ENCODE assay signal across 9 cellular contexts in the genomic region with DNA sequence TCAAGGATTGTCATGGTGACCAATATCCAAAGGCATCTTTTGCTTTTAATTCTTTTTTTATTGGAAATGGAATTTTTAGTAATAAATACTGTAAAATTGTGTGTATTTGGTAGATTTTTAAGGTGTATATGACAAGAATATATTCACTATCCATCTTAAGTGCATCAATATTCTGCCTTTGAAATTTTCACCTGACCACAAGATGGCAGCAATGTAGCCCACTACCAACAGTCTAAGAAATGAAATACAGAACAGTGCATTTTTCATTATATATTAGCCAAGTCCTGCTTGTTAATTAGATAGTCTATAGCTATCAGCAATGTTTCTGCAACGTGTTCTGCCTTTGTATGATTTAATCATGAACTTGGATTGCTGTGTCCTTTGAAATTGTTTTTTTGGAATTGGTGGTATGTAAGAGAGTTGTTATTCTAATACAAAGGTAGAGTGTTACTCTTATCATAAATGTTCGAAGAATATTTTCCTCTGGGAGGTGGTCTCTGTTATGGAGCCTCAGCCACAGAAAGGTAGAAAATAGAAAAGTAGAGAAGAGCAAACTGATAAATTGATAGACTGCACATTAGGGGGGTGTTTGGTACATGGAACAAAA. TPM values are rescaled to one million over a fixed set of nuclear protein-coding genes. Genes with fewer than 3 reads are reported as not detected.
DNase-seq lines count a peak whose midpoint lies in the region; ATAC-seq and TF ChIP-seq lines count a peak whose summit lies in the region.
"Had no signal": no experiment of that assay in that cellular context is flagged by ENCODE, and none has a peak within 500 bp of the region (broad histone marks: within the 10 kb centered on the region; RNA-seq: fewer than 3 reads in every experiment).

No MANE protein-coding gene starts in this region.

- RAD21 ChIA-PET in HCT116 (lab: Charles Lee; ENCODE audit: low non-redundant PET in 1 of 2, low total read pairs in 2 of 2, uncharacterized antibody in 2 of 2, unreplicated experiment in 2 of 2), result no interaction called here

- H3K4me1 Mint-ChIP-seq in activated CD4-positive, alpha-beta T cell treated with anti-CD3 and anti-CD28 coated beads for 36 hours, result no peaks in the 10 kb centered on the region

- POLR2A ChIA-PET in activated CD4-positive, alpha-beta T cell treated with anti-CD3 and anti-CD28 coated beads for 36 hours (lab: Charles Lee), result no interaction called here
- POLR2A ChIA-PET in HCT116 (lab: Charles Lee), result no interaction called here

- H3K36me3 ChIP-seq in HCT116 (ENCODE audit: control insufficient read depth in 1 of 2, insufficient read depth in 2 of 2, low read length in 2 of 2) (no peaks in the 10 kb centered on the region), fibroblast of lung (ENCODE audit: control insufficient read depth, insufficient read depth, low read length) (no peaks in the 10 kb centered on the region), psoas muscle (ENCODE audit: insufficient read depth in 1 of 2, low read depth in 1 of 2) (no peaks in the 10 kb centered on the region)

- intact Hi-C loops in activated CD4-positive, alpha-beta T cell treated with anti-CD3 and anti-CD28 coated beads for 36 hours (cut with DNase I, micrococcal nuclease), result loop anchor here (1.0 to 5.0 kb wide), 3 partner anchors 87 to 292 kb away; no protein-coding TSS in a partner anchor
- intact Hi-C loops in HCT116 (cut with micrococcal nuclease) (loop anchor here (1.0 to 10.0 kb wide), 4 partner anchors 86 to 810 kb away; no protein-coding TSS in a partner anchor), psoas muscle (cut with DNase I) (loop anchor here (10.0 kb wide), 2 partner anchors 90 to 290 kb away; no protein-coding TSS in a partner anchor)

- H3K27me3 ChIP-seq in HCT116 (ENCODE audit: insufficient read depth, low read length), result no peaks in the 10 kb centered on the region
- no peaks in the 10 kb centered on the region for H3K27me3 ChIP-seq in fibroblast of lung (ENCODE audit: control insufficient read depth, insufficient read depth, low read length)
- no peaks in the 10 kb centered on the region for H3K27me3 ChIP-seq in psoas muscle (ENCODE audit: insufficient read depth in 3 of 3, low read length in 2 of 3)

- no peak for TF ChIP-seq POLR2A in HCT116 (IDR thresholded peaks at IDR 0.05; ENCODE audit: borderline replicate concordance, extremely low read depth, insufficient read depth, insufficient read length)

- no peaks in the 10 kb centered on the region for H3K9me3 Mint-ChIP-seq in activated CD4-positive, alpha-beta T cell treated with anti-CD3 and anti-CD28 coated beads for 36 hours (ENCODE audit: low read depth)

- no peaks in the 10 kb centered on the region for H3K27me3 Mint-ChIP-seq in activated CD4-positive, alpha-beta T cell treated with anti-CD3 and anti-CD28 coated beads for 36 hours
- H3K27me3 Mint-ChIP-seq: activated naive CD8-positive, alpha-beta T cell had no signal

- peak; percentile 29 for DNase-seq in activated CD4-positive, alpha-beta T cell treated with anti-CD3 and anti-CD28 coated beads for 36 hours
- DNase-seq in activated CD4-positive, alpha-beta T cell treated with anti-CD3 and anti-CD28 coated beads for 1 hour, result no peak
- peak; percentile 27 for DNase-seq in HCT116 (ENCODE audit: low read depth, low spot score)
- peak; percentile 9 for DNase-seq in RKO (ENCODE audit: low spot score)
- peak; percentile 23 to 47 for DNase-seq in fibroblast of lung (ENCODE audit: low read depth in 2 of 2)
- no peak for DNase-seq in psoas muscle
- no peak for DNase-seq in putamen (ENCODE audit: low spot score)

- TF ChIP-seq RAD21 in HCT116 (IDR thresholded peaks at IDR 0.05; ENCODE audit: low read depth), result peak; percentile 76

- CTCF ChIA-PET in activated CD4-positive, alpha-beta T cell treated with anti-CD3 and anti-CD28 coated beads for 36 hours (lab: Charles Lee), result interaction anchor here (1.1 to 1.3 kb wide), 3 partner anchors 15 to 129 kb away, joined by 3 to 4 read pairs (median 4); no protein-coding TSS in a partner anchor
- CTCF ChIA-PET in HCT116 (lab: Charles Lee), result interaction anchor here (1.4 to 1.9 kb wide), 2 partner anchors 16 to 103 kb away, joined by 4 to 5 read pairs; no protein-coding TSS in a partner anchor

- no peak overlapping the region for H3K27ac Mint-ChIP-seq in activated CD4-positive, alpha-beta T cell treated with anti-CD3 and anti-CD28 coated beads for 36 hours
- H3K27ac Mint-ChIP-seq: activated naive CD8-positive, alpha-beta T cell had no signal

- no peak overlapping the region for H3K4me2 ChIP-seq in HCT116 (ENCODE audit: low read length)
- H3K4me2 ChIP-seq in fibroblast of lung (ENCODE audit: extremely low read depth, insufficient read depth, low read length), result no peak overlapping the region

- H3K4me1 ChIP-seq in HCT116 (ENCODE audit: control insufficient read depth in 1 of 2, insufficient read depth in 2 of 2, low read length in 2 of 2), result no peaks in the 10 kb centered on the region
- H3K4me1 ChIP-seq in fibroblast of lung (ENCODE audit: control insufficient read depth, extremely low read depth, insufficient read depth, low read length), result no peaks in the 10 kb centered on the region
- peaks cover 8% of the 10 kb centered on the region for H3K4me1 ChIP-seq in psoas muscle

- H3K27ac ChIP-seq in HCT116 (ENCODE audit: low read depth, low read length), result no peak overlapping the region
- H3K27ac ChIP-seq in fibroblast of lung (ENCODE audit: insufficient read depth, low read length), result no peak overlapping the region
- H3K27ac ChIP-seq in psoas muscle, result no peak overlapping the region

- H3K9me3 ChIP-seq in HCT116 (ENCODE audit: control insufficient read depth in 1 of 2, insufficient read depth in 1 of 2, low read depth in 1 of 2, low read length in 2 of 2) (no peaks in the 10 kb centered on the region), fibroblast of lung (ENCODE audit: control insufficient read depth, insufficient read depth, low read depth, low read length) (no peaks in the 10 kb centered on the region), psoas muscle (no peaks in the 10 kb centered on the region)

- H2AFZ ChIP-seq in HCT116 (ENCODE audit: low read depth, low read length, poor library complexity, severe bottlenecking) (no peak overlapping the region), fibroblast of lung (ENCODE audit: low read length) (no peak overlapping the region)

- no TSS peak for BruUV-seq in HCT116 (replicated peaks; lab: Mats Ljungman, UMichigan)

- no peak overlapping the region for H3K4me3 Mint-ChIP-seq in activated CD4-positive, alpha-beta T cell treated with anti-CD3 and anti-CD28 coated beads for 36 hours
- H3K4me3 Mint-ChIP-seq: activated naive CD8-positive, alpha-beta T cell had no signal

- H3K4me3 ChIP-seq in HCT116 (replicated peaks in 1 of 2; ENCODE audit: low read depth in 1 of 2, low read length in 2 of 2) (no peak overlapping the region), fibroblast of lung (replicated peaks in 1 of 4; ENCODE audit: control extremely low read depth in 1 of 4, insufficient read depth in 1 of 4, low read depth in 3 of 4, low read length in 4 of 4) (no peak overlapping the region), psoas muscle (no peak overlapping the region)

- WGBS in psoas muscle, 3 donors, result 48 to 52% (median 49%) methylated on average over 2 of the region's 2 CpGs

- no peaks in the 10 kb centered on the region for H3K79me2 ChIP-seq in HCT116 (ENCODE audit: insufficient read depth, low read length)
- H3K79me2 ChIP-seq in fibroblast of lung (ENCODE audit: control insufficient read depth, insufficient read depth, low read length), result no peaks in the 10 kb centered on the region

- no peaks in the 10 kb centered on the region for H4K20me1 ChIP-seq in HCT116 (ENCODE audit: insufficient read depth)
- no peaks in the 10 kb centered on the region for H4K20me1 ChIP-seq in fibroblast of lung (ENCODE audit: control insufficient read depth, extremely low read depth, insufficient read depth, low read length)

- H3K9ac ChIP-seq in HCT116 (ENCODE audit: low read length) (no peak overlapping the region), fibroblast of lung (ENCODE audit: insufficient read depth, low read length) (no peak overlapping the region)

- no peak for ATAC-seq in activated CD4-positive, alpha-beta T cell treated with anti-CD3 and anti-CD28 coated beads for 36 hours
- peak; percentile 69 for ATAC-seq in HCT116
- peak in 1 of 4 donors; percentile 68 for ATAC-seq in psoas muscle
- ATAC-seq in GM21423 (IDR thresholded peaks at IDR 0.05; ENCODE audit: unreplicated experiment), result no peak

- no peaks in the 10 kb centered on the region for H3K9me2 ChIP-seq in HCT116 (ENCODE audit: insufficient read depth)

- TF ChIP-seq CTCF in HCT116 (IDR thresholded peaks at IDR 0.05 in 2 of 3, conservative IDR thresholded peaks at IDR 0.05 in 1 of 3; ENCODE audit: borderline replicate concordance in 1 of 3, insufficient read depth in 1 of 3, low read depth in 2 of 3, low read length in 2 of 3) (peak; percentile 53 to 74 (median 64); a peak in 5 of 6 replicates), fibroblast of lung (conservative IDR thresholded peaks at IDR 0.05 in 1 of 2, IDR thresholded peaks at IDR 0.05 in 1 of 2; ENCODE audit: low read depth in 1 of 2, low read length in 2 of 2) (peak; percentile 52 to 66), psoas muscle (IDR thresholded peaks at IDR 0.05) (peak; percentile 66)

- H3K36me3 Mint-ChIP-seq in activated CD4-positive, alpha-beta T cell treated with anti-CD3 and anti-CD28 coated beads for 36 hours (ENCODE audit: low read depth), result no peaks in the 10 kb centered on the region
- H3K36me3 Mint-ChIP-seq: activated naive CD8-positive, alpha-beta T cell had no signal

TF ChIP-seq in HCT116, 20 proteins besides CTCF, POLR2A, EP300 and RAD21 (continues in another document):
- TF ChIP-seq CEBPB (IDR thresholded peaks at IDR 0.05; ENCODE audit: low read depth), result no peak
- TF ChIP-seq YY1 (IDR thresholded peaks at IDR 0.05; ENCODE audit: extremely low read depth, insufficient replicate concordance, low read depth, low read length), result no peak
- no peak for TF ChIP-seq ELF1 (IDR thresholded peaks at IDR 0.05; ENCODE audit: borderline replicate concordance, low read depth)
- no peak for TF ChIP-seq ZNF274 (IDR thresholded peaks at IDR 0.05; ENCODE audit: low read depth, low read length)
- TF ChIP-seq TCF7L2 (IDR thresholded peaks at IDR 0.05; ENCODE audit: borderline replicate concordance, extremely low read depth, insufficient read depth, insufficient read length), result no peak
- TF ChIP-seq FOSL1 (IDR thresholded peaks at IDR 0.05; ENCODE audit: low read depth), result no peak

RNA-seq across cellular contexts. Expression of a gene that starts 38.2 kb away (rescaled TPM):
- not detected for total RNA-seq in activated CD4-positive, alpha-beta T cell treated with anti-CD3 and anti-CD28 coated beads for 36 hours
- total RNA-seq in HCT116 (2021; ENCODE audit: unreplicated experiment), result not detected
- 0.04 TPM in 1 of 2 replicates, not detected in the other for polyA plus RNA-seq in HCT116 (2012)
- total RNA-seq in fibroblast of lung, result not detected in 2 replicates
- not detected in 2 replicates for polyA plus RNA-seq in fibroblast of lung
- polyA plus RNA-seq in fibroblast of lung (2012), result not detected in 2 replicates
- not detected in 2 replicates for polyA minus RNA-seq in fibroblast of lung (ENCODE audit: low replicate concordance)
- under 1 TPM; 0.39 to 0.79 (median 0.66) TPM for total RNA-seq in psoas muscle
- polyA plus RNA-seq in psoas muscle, result under 1 TPM; 0.06 to 0.35 (median 0.32) TPM

Comparison
In these comparisons a context has a peak if more than half of its experiments do, and no peak if none do; other contexts are left out.
1. DNase-seq: peak in activated CD4-positive, alpha-beta T cell treated with anti-CD3 and anti-CD28 coated beads for 36 hours (single experiment), HCT116 (single experiment), RKO (single experiment) and fibroblast of lung (2 of 2); none in activated CD4-positive, alpha-beta T cell treated with anti-CD3 and anti-CD28 coated beads for 1 hour (single experiment), psoas muscle (0 of 2) and putamen (single experiment).
2. Peak in every context shown above with its lines, with median percentiles within 50 percentile points of each other: CTCF ChIP-seq.